Comparison of ENCODE assay signal across 31 cellular contexts in the genomic region with DNA sequence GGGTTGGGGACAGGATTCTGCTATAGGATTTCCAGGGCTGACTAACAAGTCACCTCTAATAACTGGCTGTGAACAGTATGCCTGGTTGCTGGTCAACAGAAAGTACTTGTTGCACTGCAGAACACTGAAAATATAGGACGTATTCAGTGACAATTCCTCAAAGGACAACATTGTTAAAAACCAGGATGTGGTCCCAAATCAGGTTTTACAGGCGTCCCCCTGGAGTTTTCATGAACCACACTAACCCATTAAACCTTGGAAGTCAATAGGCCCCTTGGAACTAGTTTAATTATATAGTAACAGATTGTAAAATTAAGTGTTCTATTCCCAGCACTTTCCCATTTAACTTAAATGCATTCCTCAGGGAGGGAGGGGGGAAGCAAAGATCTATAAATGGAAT.
"Had no signal": no experiment of that assay in that cellular context is flagged by ENCODE, and none has a peak within 500 bp of the region (broad histone marks: within the 10 kb centered on the region; RNA-seq: fewer than 3 reads in every experiment).

No MANE protein-coding gene starts in this region.

- H3K27me3 ChIP-seq: adrenal gland, body of pancreas, esophagus muscularis mucosa, foreskin keratinocyte, gastroesophageal sphincter, heart right ventricle had no signal

- H3K27me3 Mint-ChIP-seq: activated CD4-positive, alpha-beta memory T cell treated with anti-CD3 and anti-CD28 coated beads for 36 hours; activated CD4-positive, alpha-beta T cell treated with anti-CD3 and anti-CD28 coated beads for 36 hours; activated CD4-positive, alpha-beta T cell treated with anti-CD3 and anti-CD28 coated beads, Interleukin-2, amount 10 ng/mL, durations not matched to agents 24 days and 14 days; activated CD8-positive, alpha-beta memory T cell treated with anti-CD3 and anti-CD28 coated beads, Interleukin-2, amount 10 ng/mL, durations not matched to agents 7 days and 5 days; activated naive CD8-positive, alpha-beta T cell treated with anti-CD3 and anti-CD28 coated beads for 36 hours; activated naive CD8-positive, alpha-beta T cell treated with anti-CD3 and anti-CD28 coated beads, Interleukin-2, amount 50 U/mL, for 24 hours had no signal

- H3K36me3 Mint-ChIP-seq: activated CD4-positive, alpha-beta memory T cell treated with anti-CD3 and anti-CD28 coated beads for 36 hours; activated CD8-positive, alpha-beta memory T cell treated with anti-CD3 and anti-CD28 coated beads, Interleukin-2, amount 10 ng/mL, durations not matched to agents 7 days and 5 days; activated naive CD4-positive, alpha-beta T cell treated with anti-CD3 and anti-CD28 coated beads, Interleukin-2, amount 50 U/mL, for 24 hours; activated naive CD8-positive, alpha-beta T cell treated with anti-CD3 and anti-CD28 coated beads for 36 hours had no signal

- H3K36me3 ChIP-seq: adrenal gland, esophagus muscularis mucosa, gastroesophageal sphincter, heart right ventricle had no signal

- H3K4me3 ChIP-seq: adrenal gland, body of pancreas, esophagus muscularis mucosa, gastroesophageal sphincter, heart right ventricle had no signal

- ATAC-seq: activated CD4-positive, alpha-beta T cell treated with anti-CD3 and anti-CD28 coated beads for 36 hours; activated CD8-positive, alpha-beta memory T cell treated with anti-CD3 and anti-CD28 coated beads, Interleukin-2, amount 10 ng/mL, durations not matched to agents 7 days and 5 days; activated CD8-positive, alpha-beta T cell treated with anti-CD3 and anti-CD28 coated beads, Interleukin-2, amount 10 ng/mL, durations not matched to agents 7 days and 5 days; activated naive CD8-positive, alpha-beta T cell treated with anti-CD3 and anti-CD28 coated beads, Interleukin-2, amount 50 U/mL, for 24 hours; body of pancreas; effector memory CD8-positive, alpha-beta T cell; foreskin keratinocyte; gastroesophageal sphincter; heart right ventricle had no signal

- H3K27ac ChIP-seq: adrenal gland, body of pancreas, esophagus muscularis mucosa, foreskin keratinocyte, gastroesophageal sphincter, heart right ventricle had no signal

- H3K4me1 ChIP-seq: adrenal gland, body of pancreas, esophagus muscularis mucosa, foreskin keratinocyte, gastroesophageal sphincter, heart right ventricle had no signal

- H3K9me3 ChIP-seq: adrenal gland, body of pancreas, esophagus muscularis mucosa, gastroesophageal sphincter, heart right ventricle had no signal

- H3K4me1 Mint-ChIP-seq: activated CD4-positive, alpha-beta T cell treated with anti-CD3 and anti-CD28 coated beads for 36 hours; activated CD4-positive, alpha-beta T cell treated with anti-CD3 and anti-CD28 coated beads, Interleukin-2, amount 10 ng/mL, durations not matched to agents 24 days and 14 days; activated CD8-positive, alpha-beta memory T cell treated with anti-CD3 and anti-CD28 coated beads, Interleukin-2, amount 10 ng/mL, durations not matched to agents 7 days and 5 days; activated naive CD4-positive, alpha-beta T cell treated with anti-CD3 and anti-CD28 coated beads, Interleukin-2, amount 50 U/mL, for 24 hours; activated naive CD8-positive, alpha-beta T cell treated with anti-CD3 and anti-CD28 coated beads for 36 hours; activated naive CD8-positive, alpha-beta T cell treated with anti-CD3 and anti-CD28 coated beads, Interleukin-2, amount 50 U/mL, for 24 hours had no signal

- H3K4me3 Mint-ChIP-seq: activated CD4-positive, alpha-beta memory T cell treated with anti-CD3 and anti-CD28 coated beads for 36 hours; activated CD4-positive, alpha-beta T cell treated with anti-CD3 and anti-CD28 coated beads for 36 hours; activated CD4-positive, alpha-beta T cell treated with anti-CD3 and anti-CD28 coated beads, Interleukin-2, amount 10 ng/mL, durations not matched to agents 24 days and 14 days; activated CD8-positive, alpha-beta memory T cell treated with anti-CD3 and anti-CD28 coated beads, Interleukin-2, amount 10 ng/mL, durations not matched to agents 7 days and 5 days; activated CD8-positive, alpha-beta T cell treated with anti-CD3 and anti-CD28 coated beads, Interleukin-2, amount 10 ng/mL, durations not matched to agents 7 days and 5 days; activated naive CD4-positive, alpha-beta T cell treated with anti-CD3 and anti-CD28 coated beads for 36 hours; activated naive CD4-positive, alpha-beta T cell treated with anti-CD3 and anti-CD28 coated beads, Interleukin-2, amount 50 U/mL, for 24 hours; activated naive CD8-positive, alpha-beta T cell treated with anti-CD3 and anti-CD28 coated beads for 36 hours; activated naive CD8-positive, alpha-beta T cell treated with anti-CD3 and anti-CD28 coated beads, Interleukin-2, amount 50 U/mL, for 24 hours; activated T-helper 1 cell treated with anti-CD3 and anti-CD28 coated beads, Interleukin-12 subunit alpha, Interleukin-12 subunit beta, Interleukin-2, Interleukin-4 antibody, amounts not matched to agents 30 ng/mL and 10 ng/mL and 1 ng/mL, durations not matched to agents 14 hours and 24 hours and 36 hours; effector memory CD8-positive, alpha-beta T cell had no signal

- DNase-seq: activated CD4-positive, alpha-beta memory T cell treated with anti-CD3 and anti-CD28 coated beads for 36 hours; activated CD4-positive, alpha-beta T cell treated with anti-CD3 and anti-CD28 coated beads for 36 hours; activated CD4-positive, alpha-beta T cell treated with anti-CD3 and anti-CD28 coated beads, Interleukin-2, amount 10 ng/mL, durations not matched to agents 24 days and 14 days; activated CD4-positive, CD25-positive, alpha-beta regulatory T cell; activated CD4-positive, CD25-positive, alpha-beta regulatory T cell treated with anti-CD3 and anti-CD28 coated beads, Interleukin-2, amount 50 U/mL, for 72 hours; activated CD8-positive, alpha-beta memory T cell treated with anti-CD3 and anti-CD28 coated beads, Interleukin-2, amount 10 ng/mL, durations not matched to agents 7 days and 5 days; activated CD8-positive, alpha-beta memory T cell treated with anti-CD3 and anti-CD28 coated beads, Interleukin-2, amount 50 U/mL, for 4 hours; activated CD8-positive, alpha-beta T cell treated with anti-CD3 and anti-CD28 coated beads, Interleukin-2, amount 10 ng/mL, durations not matched to agents 7 days and 5 days; activated effector memory CD4-positive, alpha-beta T cell treated with anti-CD3 and anti-CD28 coated beads, Interleukin-2, amount 50 U/mL, for 16 hours; activated naive CD4-positive, alpha-beta T cell treated with anti-CD3 and anti-CD28 coated beads for 36 hours; activated naive CD8-positive, alpha-beta T cell treated with anti-CD3 and anti-CD28 coated beads for 36 hours; activated naive CD8-positive, alpha-beta T cell treated with anti-CD3 and anti-CD28 coated beads, Interleukin-2, amount 50 U/mL, for 24 hours; activated T-cell treated with anti-CD3 and anti-CD28 coated beads, Interleukin-2, amount 50 U/mL, for 1 hour; activated T-cell treated with anti-CD3 and anti-CD28 coated beads, Interleukin-2, amount 50 U/mL, for 48 hours; adrenal gland; amygdala; aorta; body of pancreas; caudate nucleus; cortex of kidney; effector CD4-positive, alpha-beta T cell; effector memory CD8-positive, alpha-beta T cell; erythroblast; foreskin keratinocyte; heart right ventricle; T-helper 2 cell had no signal

- H3K9me3 Mint-ChIP-seq: activated CD4-positive, alpha-beta memory T cell treated with anti-CD3 and anti-CD28 coated beads for 36 hours; activated CD4-positive, alpha-beta T cell treated with anti-CD3 and anti-CD28 coated beads, Interleukin-2, amount 10 ng/mL, durations not matched to agents 24 days and 14 days; activated naive CD4-positive, alpha-beta T cell treated with anti-CD3 and anti-CD28 coated beads for 36 hours; activated naive CD4-positive, alpha-beta T cell treated with anti-CD3 and anti-CD28 coated beads, Interleukin-2, amount 50 U/mL, for 24 hours; activated naive CD8-positive, alpha-beta T cell treated with anti-CD3 and anti-CD28 coated beads for 36 hours; activated naive CD8-positive, alpha-beta T cell treated with anti-CD3 and anti-CD28 coated beads, Interleukin-2, amount 50 U/mL, for 24 hours; activated T-helper 1 cell treated with anti-CD3 and anti-CD28 coated beads, Interleukin-12 subunit alpha, Interleukin-12 subunit beta, Interleukin-2, Interleukin-4 antibody, amounts not matched to agents 30 ng/mL and 10 ng/mL and 1 ng/mL, durations not matched to agents 14 hours and 24 hours and 36 hours; activated T-helper 2 cell treated with anti-CD3 and anti-CD28 coated beads, Interferon-gamma antibody, Interleukin-2, Interleukin-4, amounts not matched to agents 10 μg/mL and 5 μg/mL and 100 μg/mL, durations not matched to agents 14 hours and 24 hours and 36 hours; effector memory CD8-positive, alpha-beta T cell had no signal

- H3K27ac Mint-ChIP-seq: activated CD4-positive, alpha-beta memory T cell treated with anti-CD3 and anti-CD28 coated beads for 36 hours; activated CD4-positive, alpha-beta T cell treated with anti-CD3 and anti-CD28 coated beads for 36 hours; activated CD4-positive, alpha-beta T cell treated with anti-CD3 and anti-CD28 coated beads, Interleukin-2, amount 10 ng/mL, durations not matched to agents 24 days and 14 days; activated CD8-positive, alpha-beta memory T cell treated with anti-CD3 and anti-CD28 coated beads, Interleukin-2, amount 10 ng/mL, durations not matched to agents 7 days and 5 days; activated CD8-positive, alpha-beta T cell treated with anti-CD3 and anti-CD28 coated beads, Interleukin-2, amount 10 ng/mL, durations not matched to agents 7 days and 5 days; activated naive CD4-positive, alpha-beta T cell treated with anti-CD3 and anti-CD28 coated beads for 36 hours; activated naive CD4-positive, alpha-beta T cell treated with anti-CD3 and anti-CD28 coated beads, Interleukin-2, amount 50 U/mL, for 24 hours; activated naive CD8-positive, alpha-beta T cell treated with anti-CD3 and anti-CD28 coated beads for 36 hours; activated naive CD8-positive, alpha-beta T cell treated with anti-CD3 and anti-CD28 coated beads, Interleukin-2, amount 50 U/mL, for 24 hours; activated T-helper 1 cell treated with anti-CD3 and anti-CD28 coated beads, Interleukin-12 subunit alpha, Interleukin-12 subunit beta, Interleukin-2, Interleukin-4 antibody, amounts not matched to agents 30 ng/mL and 10 ng/mL and 1 ng/mL, durations not matched to agents 14 hours and 24 hours and 36 hours; activated T-helper 2 cell treated with anti-CD3 and anti-CD28 coated beads, Interferon-gamma antibody, Interleukin-2, Interleukin-4, amounts not matched to agents 10 μg/mL and 5 μg/mL and 100 μg/mL, durations not matched to agents 14 hours and 24 hours and 36 hours; effector memory CD8-positive, alpha-beta T cell had no signal
